11 cellular contexts compared by ENCODE assay signal in the genomic region with DNA sequence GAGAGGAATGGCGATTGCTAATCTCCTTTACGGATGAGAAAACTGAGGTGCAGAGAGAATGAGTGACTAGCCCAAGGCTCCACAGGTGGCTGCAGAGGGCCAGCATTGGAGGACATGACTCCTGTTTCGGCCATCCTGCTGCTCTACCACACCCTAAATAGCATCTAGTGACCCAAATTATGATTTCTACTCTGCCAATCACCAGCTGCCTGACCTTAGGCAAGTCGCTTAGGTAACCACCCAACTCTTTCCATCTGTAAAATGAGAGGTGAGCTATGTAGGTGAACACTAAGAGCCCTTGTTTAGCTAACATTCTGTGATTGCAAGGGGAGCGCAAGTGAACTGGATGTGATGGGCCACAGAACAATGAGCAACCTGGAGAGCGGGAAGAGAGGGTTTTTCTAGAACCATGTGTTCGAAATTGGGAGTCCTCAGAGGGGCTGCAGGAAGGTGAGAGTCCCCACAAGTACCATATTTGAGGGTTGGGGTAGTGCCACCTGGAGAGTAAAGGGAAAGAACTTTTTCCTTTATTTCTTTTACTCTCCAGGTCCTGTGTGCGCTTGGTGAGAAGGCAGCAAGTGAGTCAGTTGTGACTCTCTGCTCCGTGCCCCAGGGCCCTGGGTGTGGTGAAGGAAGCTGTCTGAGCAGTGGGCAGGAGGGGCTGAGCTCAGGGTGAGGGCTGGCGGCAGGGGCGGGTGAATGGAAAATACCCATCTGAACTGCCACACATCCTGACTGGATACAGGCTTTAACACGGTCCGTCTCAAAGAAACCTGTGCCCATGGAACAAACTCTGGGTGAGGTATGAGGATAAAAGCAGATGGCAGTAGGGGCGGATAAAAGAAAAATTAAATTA. TPM values are rescaled to one million over a fixed set of nuclear protein-coding genes. Genes with fewer than 3 reads are reported as not detected.
DNase-seq lines count a peak whose midpoint lies in the region; ATAC-seq and TF ChIP-seq lines count a peak whose summit lies in the region.
"Had no signal": no experiment of that assay in that cellular context is flagged by ENCODE, and none has a peak within 500 bp of the region (broad histone marks: within the 10 kb centered on the region; RNA-seq: fewer than 3 reads in every experiment).

No MANE protein-coding gene starts in this region.

- H3K27ac Mint-ChIP-seq in CD4-positive, alpha-beta T cell: no peak overlapping the region
- H3K27ac Mint-ChIP-seq in activated CD4-positive, alpha-beta T cell treated with anti-CD3 and anti-CD28 coated beads, Interleukin-2, amount 10 ng/mL, durations not matched to agents 24 days and 14 days: no peak overlapping the region
- H3K27ac Mint-ChIP-seq: T-cell had no signal

- no peak for DNase-seq in CD4-positive, alpha-beta T cell
- DNase-seq in HPDE6-E6E7 (ENCODE audit: extremely low spot score): peak; percentile 97
- DNase-seq in astrocyte of the spinal cord (ENCODE audit: low read depth, low spot score): peak; percentile 59
- DNase-seq in mucosa of descending colon: no peak
- no peak for DNase-seq in NCI-H1417 (lab: John Stamatoyannopoulos, UW)
- no peak for DNase-seq in NCI-H1092 treated with DMSO at 0.1 percent for 48 hours (lab: John Stamatoyannopoulos, UW)
- DNase-seq in activated CD4-positive, alpha-beta T cell treated with anti-CD3 and anti-CD28 coated beads, Interleukin-2, amount 10 ng/mL, durations not matched to agents 24 days and 14 days: no peak
- no peak for DNase-seq in esophagus muscularis mucosa (ENCODE audit: extremely low spot score)
- DNase-seq: DMS79 treated with DMSO at 0.1 percent for 48 hours, NCI-H187, T-cell had no signal

- H3K9me3 Mint-ChIP-seq in CD4-positive, alpha-beta T cell: peaks cover 4% of the 10 kb centered on the region
- peaks cover 3% of the 10 kb centered on the region for H3K9me3 Mint-ChIP-seq in activated CD4-positive, alpha-beta T cell treated with anti-CD3 and anti-CD28 coated beads, Interleukin-2, amount 10 ng/mL, durations not matched to agents 24 days and 14 days

- H3K4me3 Mint-ChIP-seq in CD4-positive, alpha-beta T cell: peak overlapping the region; percentile 26
- H3K4me3 Mint-ChIP-seq in activated CD4-positive, alpha-beta T cell treated with anti-CD3 and anti-CD28 coated beads, Interleukin-2, amount 10 ng/mL, durations not matched to agents 24 days and 14 days: no peak overlapping the region

- H3K9me3 ChIP-seq in CD4-positive, alpha-beta T cell (ENCODE audit: control insufficient read depth, low read length): peaks cover 11% of the 10 kb centered on the region
- H3K9me3 ChIP-seq in mucosa of descending colon (no peaks in the 10 kb centered on the region), esophagus muscularis mucosa (peaks cover 0 to 6% (median 2%) of the 10 kb centered on the region in 4 donors)

- no peak for TF ChIP-seq CTCF in CD4-positive, alpha-beta T cell (IDR thresholded peaks at IDR 0.05)
- no peak for TF ChIP-seq CTCF in astrocyte of the spinal cord (IDR thresholded peaks at IDR 0.05; ENCODE audit: low read depth, low read length)
- no peak for TF ChIP-seq CTCF in mucosa of descending colon (IDR thresholded peaks at IDR 0.05)
- TF ChIP-seq CTCF in esophagus muscularis mucosa (IDR thresholded peaks at IDR 0.05): no peak

- 81% methylated on average over 14 of the region's 14 CpGs for WGBS in esophagus muscularis mucosa

- peaks cover 51% of the 10 kb centered on the region for H3K27me3 ChIP-seq in CD4-positive, alpha-beta T cell (ENCODE audit: control insufficient read depth, insufficient read depth, low read length)
- H3K27me3 ChIP-seq in esophagus muscularis mucosa: peaks cover 6 to 48% (median 24%) of the 10 kb centered on the region in 4 donors

- no peak overlapping the region for H3K27ac ChIP-seq in CD4-positive, alpha-beta T cell (ENCODE audit: low read depth, low read length)
- no peak overlapping the region for H3K27ac ChIP-seq in esophagus muscularis mucosa (replicated peaks in 1 of 4)

- intact Hi-C loops in CD4-positive, alpha-beta T cell (cut with DNase I, micrococcal nuclease): no loop called here
- intact Hi-C loops in mucosa of descending colon (cut with DNase I, micrococcal nuclease) (no loop called here), esophagus muscularis mucosa (cut with DNase I) (no loop called here)
- intact Hi-C loops in activated CD4-positive, alpha-beta T cell treated with anti-CD3 and anti-CD28 coated beads, Interleukin-2, amount 10 ng/mL, durations not matched to agents 24 days and 14 days (cut with micrococcal nuclease): no loop called here

- H3K36me3 Mint-ChIP-seq in CD4-positive, alpha-beta T cell (ENCODE audit: low read depth): no peaks in the 10 kb centered on the region
- H3K36me3 Mint-ChIP-seq in activated CD4-positive, alpha-beta T cell treated with anti-CD3 and anti-CD28 coated beads, Interleukin-2, amount 10 ng/mL, durations not matched to agents 24 days and 14 days (ENCODE audit: low read depth): peaks cover 7% of the 10 kb centered on the region
- H3K36me3 Mint-ChIP-seq: T-cell had no signal

- peaks cover 12% of the 10 kb centered on the region for H3K4me1 ChIP-seq in mucosa of descending colon (ENCODE audit: low read depth)
- peaks cover 10 to 26% (median 25%) of the 10 kb centered on the region in 4 donors for H3K4me1 ChIP-seq in esophagus muscularis mucosa

- peaks cover 19% of the 10 kb centered on the region for H3K4me1 Mint-ChIP-seq in CD4-positive, alpha-beta T cell (ENCODE audit: low read depth)
- H3K4me1 Mint-ChIP-seq in activated CD4-positive, alpha-beta T cell treated with anti-CD3 and anti-CD28 coated beads, Interleukin-2, amount 10 ng/mL, durations not matched to agents 24 days and 14 days: peaks cover 9% of the 10 kb centered on the region

- H3K27me3 Mint-ChIP-seq in CD4-positive, alpha-beta T cell: peaks cover 73% of the 10 kb centered on the region
- peaks cover 60% of the 10 kb centered on the region for H3K27me3 Mint-ChIP-seq in activated CD4-positive, alpha-beta T cell treated with anti-CD3 and anti-CD28 coated beads, Interleukin-2, amount 10 ng/mL, durations not matched to agents 24 days and 14 days

- no peak for TF ChIP-seq EP300 in esophagus muscularis mucosa (IDR thresholded peaks at IDR 0.05)

- CTCF ChIA-PET in CD4-positive, alpha-beta T cell (lab: Charles Lee): interaction anchor here (1.2 kb wide), 1 partner anchor 262 kb away, joined by 4 read pairs; no protein-coding TSS in a partner anchor

- peak; percentile 21 for ATAC-seq in CD4-positive, alpha-beta T cell (ENCODE audit: poor library complexity)
- peak; percentile 52 for ATAC-seq in mucosa of descending colon
- ATAC-seq: T-cell had no signal

- TF ChIP-seq POLR2A in esophagus muscularis mucosa (IDR thresholded peaks at IDR 0.05; ENCODE audit: low read depth): no peak

- in situ Hi-C loops in astrocyte of the spinal cord (cut with HindIII; ENCODE audit: low sequenced_read_pairs): no loop called here

- no peak overlapping the region for H3K4me3 ChIP-seq in astrocyte of the spinal cord (ENCODE audit: low read depth, low read length)
- H3K4me3 ChIP-seq in mucosa of descending colon: no peak overlapping the region
- no peak overlapping the region for H3K4me3 ChIP-seq in esophagus muscularis mucosa

- POLR2A ChIA-PET in CD4-positive, alpha-beta T cell (lab: Charles Lee): no interaction called here

- H3K36me3 ChIP-seq in mucosa of descending colon (ENCODE audit: low read depth) (no peaks in the 10 kb centered on the region), esophagus muscularis mucosa (no peaks in the 10 kb centered on the region)

RNA-seq across cellular contexts. Expression of gene CYP27C1, which starts 2.4 kb away (rescaled TPM):
- not detected for total RNA-seq in CD4-positive, alpha-beta T cell
- total RNA-seq in mucosa of descending colon (under 1 TPM; 0.17 to 0.82 (median 0.63) TPM), esophagus muscularis mucosa (under 1 TPM in 2 of 4 donors, not detected in 2; under 0.01 to 0.26 TPM)
- total RNA-seq in activated CD4-positive, alpha-beta T cell treated with anti-CD3 and anti-CD28 coated beads, Interleukin-2, amount 10 ng/mL, durations not matched to agents 24 days and 14 days: not detected in 2 replicates

Comparison
In these comparisons a context has a peak if more than half of its experiments do, and no peak if none do; other contexts are left out.
1. DNase-seq: peak in HPDE6-E6E7 (single experiment) and astrocyte of the spinal cord (single experiment); none in CD4-positive, alpha-beta T cell (0 of 10), mucosa of descending colon (0 of 3), NCI-H1417 (0 of 3), NCI-H1092 treated with DMSO at 0.1 percent for 48 hours (single experiment), activated CD4-positive, alpha-beta T cell treated with anti-CD3 and anti-CD28 coated beads, Interleukin-2, amount 10 ng/mL, durations not matched to agents 24 days and 14 days (single experiment) and esophagus muscularis mucosa (single experiment).